9 cellular contexts compared by ENCODE assay signal in genomic region chr20:50321797-50322480, GRCh38.
DNase-seq lines count a peak whose midpoint lies in the region; ATAC-seq, FAIRE-seq and TF ChIP-seq lines count a peak whose summit lies in the region.
"Had no signal": no experiment of that assay in that cellular context is flagged by ENCODE, and none has a peak within 500 bp of the region (broad histone marks: within the 10 kb centered on the region; RNA-seq: fewer than 3 reads in every experiment).

No MANE protein-coding gene starts in this region.

- ATAC-seq in RWPE2 (ENCODE audit: low read depth) = peak; percentile 11; the same call in 2 of the 3 replicates
- ATAC-seq in GM18519 (IDR thresholded peaks at IDR 0.05; ENCODE audit: low FRiP score, unreplicated experiment) = no peak

- TF ChIP-seq CTCF in RWPE2 (IDR thresholded peaks at IDR 0.05; ENCODE audit: poor library complexity, severe bottlenecking) = no peak
- no peak for TF ChIP-seq CTCF in endothelial cell of umbilical vein (IDR thresholded peaks at IDR 0.05; ENCODE audit: extremely low read depth in 1 of 2, insufficient read depth in 1 of 2, low read depth in 1 of 2, low read length in 2 of 2)
- no peak for TF ChIP-seq CTCF in transverse colon (IDR thresholded peaks at IDR 0.05)

- CTCF ChIA-PET in endothelial cell of umbilical vein (lab: Charles Lee) = interaction anchor here (1.3 kb wide), 1 partner anchor 24 kb away, joined by 3 read pairs; no protein-coding TSS in a partner anchor

- BruUV-seq in endothelial cell of umbilical vein (replicated peaks; lab: Mats Ljungman, UMichigan) = no TSS peak

- no peaks in the 10 kb centered on the region for H4K20me1 ChIP-seq in endothelial cell of umbilical vein (replicated peaks; ENCODE audit: control insufficient read depth, extremely low read depth, insufficient read depth, low read length)

- no peak for FAIRE-seq in endothelial cell of umbilical vein (lab: Jason Lieb, UNC)

- H3K27ac ChIP-seq in RWPE2 (ENCODE audit: poor library complexity, severe bottlenecking) (peak overlapping the region; percentile 86), endothelial cell of umbilical vein (ENCODE audit: insufficient read depth, low read depth, low read length) (no peak overlapping the region), muscle layer of colon (ENCODE audit: low read depth, low read length) (peak overlapping the region; percentile 74), transverse colon (peak overlapping the region; percentile 69 to 82 (median 76))

- H3K4me3 ChIP-seq in RWPE2 (ENCODE audit: severe bottlenecking) (no peak overlapping the region), endothelial cell of umbilical vein (replicated peaks in 1 of 3; ENCODE audit: insufficient read depth in 1 of 3, low read depth in 1 of 3, low read length in 3 of 3) (no peak overlapping the region), muscle layer of colon (ENCODE audit: low read depth in 1 of 2, low read length in 2 of 2) (peak overlapping the region in 1 of 2 donors; percentile 57), transverse colon (no peak overlapping the region)

- 70 to 100% methylated on average over 1 to 9 of the region's 9 CpGs for WGBS in transverse colon (ENCODE audit: low coverage in 1 of 2), 2 donors

- TF ChIP-seq EP300 in transverse colon (IDR thresholded peaks at IDR 0.05; ENCODE audit: low read depth) = no peak

- H3K9ac ChIP-seq in endothelial cell of umbilical vein (replicated peaks; ENCODE audit: extremely low read depth, insufficient read depth, low read length) (no peak overlapping the region), muscle layer of colon (ENCODE audit: low read length) (peak overlapping the region; percentile 5)

- H3K79me2 ChIP-seq in endothelial cell of umbilical vein (ENCODE audit: control insufficient read depth, insufficient read depth, low read length) = no peaks in the 10 kb centered on the region

- no peak overlapping the region for H3K4me2 ChIP-seq in endothelial cell of umbilical vein (ENCODE audit: insufficient read depth, low read length)

- dilution Hi-C loops in endothelial cell of umbilical vein (cut with MboI; ENCODE audit: extremely low pct_ligation_motif_present, low sequenced_read_pairs) = no loop called here

- H3K9me1 ChIP-seq in endothelial cell of umbilical vein (replicated peaks; ENCODE audit: control insufficient read depth, extremely low read depth, insufficient read depth, low read length) = no peaks in the 10 kb centered on the region

- peak; percentile 85 for DNase-seq in RWPE2 (ENCODE audit: low spot score)
- no peak for DNase-seq in endothelial cell of umbilical vein (ENCODE audit: low read depth, low spot score)
- peak; percentile 11 for DNase-seq in transverse colon
- DNase-seq in NAMALWA (ENCODE audit: low spot score) = no peak
- no peak for DNase-seq in mucosa of gallbladder (ENCODE audit: low spot score)
- DNase-seq: NCI-H1436; stimulated activated CD4-positive, alpha-beta T cell treated with anti-CD3 and anti-CD28 coated beads, Interleukin-4, amount 100 ng/mL, for 24 hours had no signal

- peak overlapping the region; percentile 8 for H2AFZ ChIP-seq in endothelial cell of umbilical vein (ENCODE audit: low read depth, low read length)

- H3K36me3 ChIP-seq in RWPE2 (ENCODE audit: low read depth) (no peaks in the 10 kb centered on the region), endothelial cell of umbilical vein (ENCODE audit: control insufficient read depth in 2 of 2, extremely low read depth in 1 of 2, insufficient read depth in 2 of 2, low read length in 2 of 2) (no peaks in the 10 kb centered on the region), muscle layer of colon (ENCODE audit: insufficient read depth, low read length) (no peaks in the 10 kb centered on the region), transverse colon (no peaks in the 10 kb centered on the region)

- H3K4me1 ChIP-seq in RWPE2 (ENCODE audit: insufficient read depth, poor library complexity, severe bottlenecking) (peaks cover 20% of the 10 kb centered on the region), endothelial cell of umbilical vein (ENCODE audit: control insufficient read depth, extremely low read depth, insufficient read depth, low read length) (no peaks in the 10 kb centered on the region), muscle layer of colon (ENCODE audit: insufficient read depth, low read length) (peaks cover 21% of the 10 kb centered on the region), transverse colon (peaks cover 4 to 21% (median 11%) of the 10 kb centered on the region in 4 donors)

- H3K27me3 ChIP-seq in RWPE2 (ENCODE audit: insufficient read depth, poor library complexity, severe bottlenecking) = no peaks in the 10 kb centered on the region
- peaks cover 8 to 10% of the 10 kb centered on the region in 2 experiments for H3K27me3 ChIP-seq in endothelial cell of umbilical vein (ENCODE audit: control insufficient read depth in 2 of 2, insufficient read depth in 2 of 2, low read length in 2 of 2)
- H3K27me3 ChIP-seq in muscle layer of colon (ENCODE audit: control insufficient read depth in 1 of 2, insufficient read depth in 2 of 2, low read length in 2 of 2) = no peaks in the 10 kb centered on the region
- H3K27me3 ChIP-seq in transverse colon = no peaks in the 10 kb centered on the region

- intact Hi-C loops in endothelial cell of umbilical vein (cut with micrococcal nuclease) = no loop called here
- intact Hi-C loops in transverse colon (cut with DNase I; ENCODE audit: low total_unique reads) = no loop called here

- POLR2A ChIA-PET in endothelial cell of umbilical vein (lab: Charles Lee) = no interaction called here

- no peak for TF ChIP-seq POLR2A in endothelial cell of umbilical vein (IDR thresholded peaks at IDR 0.05; ENCODE audit: low read depth, low read length)
- no peak for TF ChIP-seq POLR2A in transverse colon (IDR thresholded peaks at IDR 0.05)

- in situ Hi-C loops in transverse colon (cut with MboI; ENCODE audit: low pct_ligation_motif_present in 1 of 4, low pct_unique_long_range_greater_than_20kb in 1 of 4, low sequenced_read_pairs in 3 of 4) = no loop called here

- H3K9me3 ChIP-seq in RWPE2 (ENCODE audit: severe bottlenecking) (no peaks in the 10 kb centered on the region), endothelial cell of umbilical vein (replicated peaks; ENCODE audit: control insufficient read depth, insufficient read depth, low read length) (no peaks in the 10 kb centered on the region), muscle layer of colon (ENCODE audit: low read length) (no peaks in the 10 kb centered on the region), transverse colon (no peaks in the 10 kb centered on the region)

TF ChIP-seq in endothelial cell of umbilical vein, 7 proteins besides CTCF, POLR2A, EP300 and RAD21:
- no peak for TF ChIP-seq JUN (IDR thresholded peaks at IDR 0.05; ENCODE audit: borderline replicate concordance, insufficient read depth, insufficient read length, low read depth)
- no peak for TF ChIP-seq EZH2 (IDR thresholded peaks at IDR 0.05; ENCODE audit: borderline replicate concordance, low read depth, low read length, severe bottlenecking)
- no peak for TF ChIP-seq MYC (IDR thresholded peaks at IDR 0.05; ENCODE audit: low read depth, low read length)
- TF ChIP-seq FOS (IDR thresholded peaks at IDR 0.05; ENCODE audit: borderline replicate concordance, insufficient read depth, low read length) = no peak
- no peak for TF ChIP-seq GATA2 (IDR thresholded peaks at IDR 0.05; ENCODE audit: insufficient read depth, insufficient read length, low read depth, low read length)
- TF ChIP-seq, protein P1, sequence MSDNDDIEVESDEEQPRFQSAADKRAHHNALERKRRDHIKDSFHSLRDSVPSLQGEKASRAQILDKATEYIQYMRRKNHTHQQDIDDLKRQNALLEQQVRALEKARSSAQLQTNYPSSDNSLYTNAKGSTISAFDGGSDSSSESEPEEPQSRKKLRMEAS (IDR thresholded peaks at IDR 0.05; ENCODE audit: insufficient read depth, insufficient read length) = no peak
- TF ChIP-seq POLR2AphosphoS5 (IDR thresholded peaks at IDR 0.05; ENCODE audit: insufficient read depth, low read depth, low read length) = no peak

Comparison
In these comparisons a context has a peak if more than half of its experiments do, and no peak if none do; other contexts are left out.
1. DNase-seq: peak in RWPE2 (single experiment) and transverse colon (single experiment); none in endothelial cell of umbilical vein (single experiment), NAMALWA (single experiment) and mucosa of gallbladder (single experiment).